19 cellular contexts compared by ENCODE assay signal in genomic region chr10:119448579-119449209, GRCh38.
DNase-seq lines count a peak whose midpoint lies in the region; FAIRE-seq and TF ChIP-seq lines count a peak whose summit lies in the region.
"Had no signal": no experiment of that assay in that cellular context is flagged by ENCODE, and none has a peak within 500 bp of the region (broad histone marks: within the 10 kb centered on the region; RNA-seq: fewer than 3 reads in every experiment).

No MANE protein-coding gene starts in this region.

- no peak overlapping the region for H3K4me3 ChIP-seq in BLaER1 treated with 17β-estradiol and CSF1 and Interleukin-3, amounts not matched to agents 10 nM and 100 nM
- no peak overlapping the region for H3K4me3 ChIP-seq in HEK293 (ENCODE audit: low read depth, low read length)
- H3K4me3 ChIP-seq in kidney (ENCODE audit: low read length in 2 of 2) = no peak overlapping the region
- H3K4me3 ChIP-seq in rectal smooth muscle tissue (ENCODE audit: low read length) = no peak overlapping the region

- intact Hi-C loops in kidney (cut with DNase I) = loop anchor here (10.0 kb wide), 1 partner anchor 244 kb away; the partner anchor contains the start of gene GRK5

- TF ChIP-seq CTCF in HEK293 (tag by site-specific recombination; IDR thresholded peaks at IDR 0.05) = no peak
- TF ChIP-seq CTCF in kidney (IDR thresholded peaks at IDR 0.05; ENCODE audit: borderline replicate concordance, extremely low read depth, insufficient read depth) = no peak

- H3K27ac ChIP-seq in BLaER1 treated with 17β-estradiol and CSF1 and Interleukin-3, amounts not matched to agents 10 nM and 100 nM = peak overlapping the region in 8 of 11 experiments; percentile 55 to 78 (median 66); a peak in 14 of 22 replicates
- H3K27ac ChIP-seq in HEK293 (ENCODE audit: extremely low read depth, low read depth, low read length) = no peak overlapping the region
- H3K27ac ChIP-seq in kidney (ENCODE audit: low read depth in 2 of 2, low read length in 2 of 2) = no peak overlapping the region
- H3K27ac ChIP-seq in rectal smooth muscle tissue (ENCODE audit: low read depth, low read length) = peak overlapping the region; percentile 27
- H3K27ac ChIP-seq: HL-60 had no signal

- CTCF ChIA-PET in HEK293 (lab: Yijun Ruan, JAX) = interaction anchor here (0.6 to 1.2 kb wide), 3 partner anchors 31 to 241 kb away, joined by 3 to 5 read pairs (median 3); partner anchors contain the start of gene GRK5

- FAIRE-seq in kidney (lab: Jason Lieb, UNC) = no peak
- no peak for FAIRE-seq in GM19239 (lab: Jason Lieb, UNC)
- FAIRE-seq: HTR-8/SVneo, RCC 7860 had no signal

- DNase-seq in kidney = peak; percentile 31
- DNase-seq in hippocampal formation (lab: John Stamatoyannopoulos, UW) = no peak
- no peak for DNase-seq in GM19239 (ENCODE audit: insufficient read length, low spot score)
- no peak for DNase-seq in NCI-H2029 (lab: John Stamatoyannopoulos, UW)
- DNase-seq: ACHN; CD4-positive, alpha-beta T cell; DMS53; MV-4-11; NCI-H1417; NCI-H187 treated with DMSO at 0.1 percent for 48 hours; NCI-H526 treated with DMSO at 0.1 percent for 48 hours; SHP77; SK-N-SH had no signal

- H3K9ac ChIP-seq in BLaER1 treated with 17β-estradiol and CSF1 and Interleukin-3, amounts not matched to agents 10 nM and 100 nM = peak overlapping the region in 1 of 11 experiments; percentile 25; a peak in 1 of 22 replicates
- H3K9ac ChIP-seq in kidney (ENCODE audit: low read length in 2 of 2) (no peak overlapping the region), rectal smooth muscle tissue (ENCODE audit: low read length) (no peak overlapping the region)
- H3K9ac ChIP-seq: SK-N-SH had no signal

- H3K9me3 ChIP-seq in BLaER1 treated with 17β-estradiol and CSF1 and Interleukin-3, amounts not matched to agents 10 nM and 100 nM (replicated peaks in 1 of 11) = no peaks in the 10 kb centered on the region
- no peaks in the 10 kb centered on the region for H3K9me3 ChIP-seq in HEK293 (ENCODE audit: control insufficient read depth, insufficient read depth, low read depth, low read length)
- H3K9me3 ChIP-seq in kidney (ENCODE audit: control insufficient read depth in 1 of 2, low read length in 2 of 2) = no peaks in the 10 kb centered on the region
- H3K9me3 ChIP-seq: SK-N-SH had no signal

- peaks cover 24 to 59% (median 52%) of the 10 kb centered on the region in 10 experiments for H3K4me1 ChIP-seq in BLaER1 treated with 17β-estradiol and CSF1 and Interleukin-3, amounts not matched to agents 10 nM and 100 nM
- H3K4me1 ChIP-seq in HEK293 (ENCODE audit: control insufficient read depth, insufficient read depth, low read length) = no peaks in the 10 kb centered on the region
- H3K4me1 ChIP-seq in kidney (ENCODE audit: control insufficient read depth in 1 of 2, insufficient read depth in 1 of 2, low read depth in 1 of 2, low read length in 2 of 2) = peaks cover 0 to 2% of the 10 kb centered on the region in 2 donors
- peaks cover 16% of the 10 kb centered on the region for H3K4me1 ChIP-seq in rectal smooth muscle tissue (ENCODE audit: control insufficient read depth, insufficient read depth, low read length)

- peaks cover 0 to 15% (median 0%) of the 10 kb centered on the region in 11 experiments; a peak in 10 of 22 replicates for H3K27me3 ChIP-seq in BLaER1 treated with 17β-estradiol and CSF1 and Interleukin-3, amounts not matched to agents 10 nM and 100 nM
- H3K27me3 ChIP-seq in rectal smooth muscle tissue (ENCODE audit: control insufficient read depth, insufficient read depth, low read length) = no peaks in the 10 kb centered on the region

- no peaks in the 10 kb centered on the region for H3K36me3 ChIP-seq in BLaER1 treated with 17β-estradiol and CSF1 and Interleukin-3, amounts not matched to agents 10 nM and 100 nM
- H3K36me3 ChIP-seq in HEK293 (ENCODE audit: control insufficient read depth in 2 of 2, insufficient read depth in 1 of 2, low read length in 2 of 2) = no peaks in the 10 kb centered on the region
- no peaks in the 10 kb centered on the region for H3K36me3 ChIP-seq in kidney (ENCODE audit: control insufficient read depth in 1 of 2, insufficient read depth in 2 of 2, low read length in 2 of 2)
- H3K36me3 ChIP-seq in rectal smooth muscle tissue (ENCODE audit: control insufficient read depth, insufficient read depth, low read length) = peaks cover 10% of the 10 kb centered on the region

- peaks cover 0 to 20% (median 9%) of the 10 kb centered on the region in 11 experiments; a peak in 13 of 22 replicates for H4K20me1 ChIP-seq in BLaER1 treated with 17β-estradiol and CSF1 and Interleukin-3, amounts not matched to agents 10 nM and 100 nM

- peak overlapping the region in 10 of 11 experiments; percentile 73 to 92 (median 84); a peak in 19 of 22 replicates for H3K4me2 ChIP-seq in BLaER1 treated with 17β-estradiol and CSF1 and Interleukin-3, amounts not matched to agents 10 nM and 100 nM
- H3K4me2 ChIP-seq: SK-N-SH had no signal

- POLR2A ChIA-PET in HEK293 (lab: Yijun Ruan, JAX) = no interaction called here

TF ChIP-seq in HEK293, 187 proteins besides CTCF, POLR2A, EP300 and RAD21:
- TF ChIP-seq ZIC2 (tag by site-specific recombination; IDR thresholded peaks at IDR 0.05) = peak; percentile 98
- peak; percentile 41; the same call in 1 of the 2 replicates for TF ChIP-seq ZNF600 (tag by site-specific recombination; IDR thresholded peaks at IDR 0.05)
- TF ChIP-seq GLIS1 (tag by site-specific recombination; IDR thresholded peaks at IDR 0.05) = peak; percentile 96
- no peak for TF ChIP-seq ZNF311 (tag by site-specific recombination; IDR thresholded peaks at IDR 0.05; ENCODE audit: borderline replicate concordance)

Comparison
In these comparisons a context has a peak if more than half of its experiments do, and no peak if none do; other contexts are left out.
1. H3K27ac ChIP-seq: peak in BLaER1 treated with 17β-estradiol and CSF1 and Interleukin-3, amounts not matched to agents 10 nM and 100 nM (8 of 11) and rectal smooth muscle tissue (single experiment); none in HEK293 (single experiment) and kidney (0 of 2).